In the genomic region with DNA sequence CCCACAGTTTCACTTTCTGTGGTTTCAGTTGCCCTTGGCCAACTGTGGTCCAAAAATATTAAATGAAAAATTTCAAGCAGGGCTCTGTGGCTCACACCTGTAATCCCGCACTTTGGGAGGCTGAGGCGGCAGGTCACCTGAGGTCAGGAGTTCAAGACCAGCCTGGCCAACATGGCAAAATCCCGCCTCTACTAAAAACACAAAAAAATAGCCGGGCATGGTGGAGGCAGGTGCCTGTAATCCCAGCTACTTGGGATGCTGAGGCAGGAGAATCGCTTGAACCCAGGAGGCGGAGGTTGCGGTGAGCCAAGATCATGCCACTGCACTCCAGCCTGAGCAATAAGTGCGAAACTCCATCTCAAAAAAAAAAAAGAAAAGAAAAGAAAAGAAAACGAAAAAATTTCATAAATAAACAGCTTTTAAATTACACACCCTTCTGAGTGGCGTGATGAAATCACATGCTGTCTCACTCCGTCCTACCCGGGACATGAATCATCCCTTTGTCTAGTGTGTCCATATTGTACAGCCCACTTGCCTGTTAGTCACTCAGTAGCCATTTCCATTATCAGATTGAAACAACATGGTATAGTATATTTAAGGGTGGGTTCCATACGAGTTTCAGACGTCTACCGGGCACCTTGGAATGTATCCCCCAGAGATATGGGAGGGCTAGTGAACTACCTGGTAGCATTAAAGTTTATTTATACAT, we compare ENCODE assay signal across 1 cellular context.
TF ChIP-seq lines count a peak whose summit lies in the region.

No MANE protein-coding gene starts in this region.

TF ChIP-seq in HEK293, 187 proteins besides CTCF, POLR2A, EP300 and RAD21 (continued from another document):
- TF ChIP-seq ZXDB (tag by site-specific recombination; IDR thresholded peaks at IDR 0.05) = 0 out of 2 replicates have a peak, but pooled peaks have one; percentile 16
- TF ChIP-seq PRDM1 (tag by site-specific recombination; IDR thresholded peaks at IDR 0.05) = peak; percentile 46
- TF ChIP-seq, protein P1, sequence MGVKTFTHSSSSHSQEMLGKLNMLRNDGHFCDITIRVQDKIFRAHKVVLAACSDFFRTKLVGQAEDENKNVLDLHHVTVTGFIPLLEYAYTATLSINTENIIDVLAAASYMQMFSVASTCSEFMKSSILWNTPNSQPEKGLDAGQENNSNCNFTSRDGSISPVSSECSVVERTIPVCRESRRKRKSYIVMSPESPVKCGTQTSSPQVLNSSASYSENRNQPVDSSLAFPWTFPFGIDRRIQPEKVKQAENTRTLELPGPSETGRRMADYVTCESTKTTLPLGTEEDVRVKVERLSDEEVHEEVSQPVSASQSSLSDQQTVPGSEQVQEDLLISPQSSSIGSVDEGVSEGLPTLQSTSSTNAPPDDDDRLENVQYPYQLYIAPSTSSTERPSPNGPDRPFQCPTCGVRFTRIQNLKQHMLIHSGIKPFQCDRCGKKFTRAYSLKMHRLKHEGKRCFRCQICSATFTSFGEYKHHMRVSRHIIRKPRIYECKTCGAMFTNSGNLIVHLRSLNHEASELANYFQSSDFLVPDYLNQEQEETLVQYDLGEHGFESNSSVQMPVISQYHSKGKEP (tag by site-specific recombination; IDR thresholded peaks at IDR 0.05) = no peak
- peak; percentile 74 for TF ChIP-seq ZNF629 (tag by site-specific recombination; IDR thresholded peaks at IDR 0.05)
- peak; percentile 72; the same call in 1 of the 2 replicates for TF ChIP-seq ZSCAN30 (tag by site-specific recombination; IDR thresholded peaks at IDR 0.05)
- peak; percentile 38; the same call in 1 of the 2 replicates for TF ChIP-seq KLF1 (tag by site-specific recombination; IDR thresholded peaks at IDR 0.05)
- TF ChIP-seq, protein P2, sequence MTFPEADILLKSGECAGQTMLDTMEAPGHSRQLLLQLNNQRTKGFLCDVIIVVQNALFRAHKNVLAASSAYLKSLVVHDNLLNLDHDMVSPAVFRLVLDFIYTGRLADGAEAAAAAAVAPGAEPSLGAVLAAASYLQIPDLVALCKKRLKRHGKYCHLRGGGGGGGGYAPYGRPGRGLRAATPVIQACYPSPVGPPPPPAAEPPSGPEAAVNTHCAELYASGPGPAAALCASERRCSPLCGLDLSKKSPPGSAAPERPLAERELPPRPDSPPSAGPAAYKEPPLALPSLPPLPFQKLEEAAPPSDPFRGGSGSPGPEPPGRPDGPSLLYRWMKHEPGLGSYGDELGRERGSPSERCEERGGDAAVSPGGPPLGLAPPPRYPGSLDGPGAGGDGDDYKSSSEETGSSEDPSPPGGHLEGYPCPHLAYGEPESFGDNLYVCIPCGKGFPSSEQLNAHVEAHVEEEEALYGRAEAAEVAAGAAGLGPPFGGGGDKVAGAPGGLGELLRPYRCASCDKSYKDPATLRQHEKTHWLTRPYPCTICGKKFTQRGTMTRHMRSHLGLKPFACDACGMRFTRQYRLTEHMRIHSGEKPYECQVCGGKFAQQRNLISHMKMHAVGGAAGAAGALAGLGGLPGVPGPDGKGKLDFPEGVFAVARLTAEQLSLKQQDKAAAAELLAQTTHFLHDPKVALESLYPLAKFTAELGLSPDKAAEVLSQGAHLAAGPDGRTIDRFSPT (tag by site-specific recombination; IDR thresholded peaks at IDR 0.05) = peak; percentile 61
- TF ChIP-seq MEIS1 (CRISPR knock-in tag; IDR thresholded peaks at IDR 0.05; ENCODE audit: borderline replicate concordance) = 0 out of 2 replicates have a peak, but pooled peaks have one; percentile 39
- TF ChIP-seq ZEB2 (tag by site-specific recombination; IDR thresholded peaks at IDR 0.05) = peak; percentile 64
- TF ChIP-seq KLF8 (tag by site-specific recombination; IDR thresholded peaks at IDR 0.05) = peak; percentile 65
- peak; percentile 49; the same call in 1 of the 2 replicates for TF ChIP-seq ZNF335 (tag by site-specific recombination; conservative IDR thresholded peaks at IDR 0.05)
- TF ChIP-seq, protein P3, sequence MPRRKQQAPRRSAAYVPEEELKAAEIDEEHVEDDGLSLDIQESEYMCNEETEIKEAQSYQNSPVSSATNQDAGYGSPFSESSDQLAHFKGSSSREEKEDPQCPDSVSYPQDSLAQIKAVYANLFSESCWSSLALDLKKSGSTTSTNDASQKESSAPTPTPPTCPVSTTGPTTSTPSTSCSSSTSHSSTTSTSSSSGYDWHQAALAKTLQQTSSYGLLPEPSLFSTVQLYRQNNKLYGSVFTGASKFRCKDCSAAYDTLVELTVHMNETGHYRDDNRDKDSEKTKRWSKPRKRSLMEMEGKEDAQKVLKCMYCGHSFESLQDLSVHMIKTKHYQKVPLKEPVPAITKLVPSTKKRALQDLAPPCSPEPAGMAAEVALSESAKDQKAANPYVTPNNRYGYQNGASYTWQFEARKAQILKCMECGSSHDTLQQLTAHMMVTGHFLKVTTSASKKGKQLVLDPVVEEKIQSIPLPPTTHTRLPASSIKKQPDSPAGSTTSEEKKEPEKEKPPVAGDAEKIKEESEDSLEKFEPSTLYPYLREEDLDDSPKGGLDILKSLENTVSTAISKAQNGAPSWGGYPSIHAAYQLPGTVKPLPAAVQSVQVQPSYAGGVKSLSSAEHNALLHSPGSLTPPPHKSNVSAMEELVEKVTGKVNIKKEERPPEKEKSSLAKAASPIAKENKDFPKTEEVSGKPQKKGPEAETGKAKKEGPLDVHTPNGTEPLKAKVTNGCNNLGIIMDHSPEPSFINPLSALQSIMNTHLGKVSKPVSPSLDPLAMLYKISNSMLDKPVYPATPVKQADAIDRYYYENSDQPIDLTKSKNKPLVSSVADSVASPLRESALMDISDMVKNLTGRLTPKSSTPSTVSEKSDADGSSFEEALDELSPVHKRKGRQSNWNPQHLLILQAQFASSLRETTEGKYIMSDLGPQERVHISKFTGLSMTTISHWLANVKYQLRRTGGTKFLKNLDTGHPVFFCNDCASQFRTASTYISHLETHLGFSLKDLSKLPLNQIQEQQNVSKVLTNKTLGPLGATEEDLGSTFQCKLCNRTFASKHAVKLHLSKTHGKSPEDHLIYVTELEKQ (tag by site-specific recombination; IDR thresholded peaks at IDR 0.05; ENCODE audit: borderline replicate concordance) = peak; percentile 25; the same call in 1 of the 2 replicates
- TF ChIP-seq ZSCAN23 (tag by site-specific recombination; IDR thresholded peaks at IDR 0.05) = 0 out of 2 replicates have a peak, but pooled peaks have one; percentile 14
- TF ChIP-seq, protein P4, sequence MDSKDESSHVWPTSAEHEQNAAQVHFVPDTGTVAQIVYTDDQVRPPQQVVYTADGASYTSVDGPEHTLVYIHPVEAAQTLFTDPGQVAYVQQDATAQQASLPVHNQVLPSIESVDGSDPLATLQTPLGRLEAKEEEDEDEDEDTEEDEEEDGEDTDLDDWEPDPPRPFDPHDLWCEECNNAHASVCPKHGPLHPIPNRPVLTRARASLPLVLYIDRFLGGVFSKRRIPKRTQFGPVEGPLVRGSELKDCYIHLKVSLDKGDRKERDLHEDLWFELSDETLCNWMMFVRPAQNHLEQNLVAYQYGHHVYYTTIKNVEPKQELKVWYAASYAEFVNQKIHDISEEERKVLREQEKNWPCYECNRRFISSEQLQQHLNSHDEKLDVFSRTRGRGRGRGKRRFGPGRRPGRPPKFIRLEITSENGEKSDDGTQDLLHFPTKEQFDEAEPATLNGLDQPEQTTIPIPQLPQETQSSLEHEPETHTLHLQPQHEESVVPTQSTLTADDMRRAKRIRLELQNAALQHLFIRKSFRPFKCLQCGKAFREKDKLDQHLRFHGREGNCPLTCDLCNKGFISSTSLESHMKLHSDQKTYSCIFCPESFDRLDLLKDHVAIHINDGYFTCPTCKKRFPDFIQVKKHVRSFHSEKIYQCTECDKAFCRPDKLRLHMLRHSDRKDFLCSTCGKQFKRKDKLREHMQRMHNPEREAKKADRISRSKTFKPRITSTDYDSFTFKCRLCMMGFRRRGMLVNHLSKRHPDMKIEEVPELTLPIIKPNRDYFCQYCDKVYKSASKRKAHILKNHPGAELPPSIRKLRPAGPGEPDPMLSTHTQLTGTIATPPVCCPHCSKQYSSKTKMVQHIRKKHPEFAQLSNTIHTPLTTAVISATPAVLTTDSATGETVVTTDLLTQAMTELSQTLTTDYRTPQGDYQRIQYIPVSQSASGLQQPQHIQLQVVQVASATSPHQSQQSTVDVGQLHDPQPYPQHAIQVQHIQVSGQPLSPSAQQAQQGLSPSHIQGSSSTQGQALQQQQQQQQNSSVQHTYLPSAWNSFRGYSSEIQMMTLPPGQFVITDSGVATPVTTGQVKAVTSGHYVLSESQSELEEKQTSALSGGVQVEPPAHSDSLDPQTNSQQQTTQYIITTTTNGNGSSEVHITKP (tag by site-specific recombination; IDR thresholded peaks at IDR 0.05) = peak; percentile 69
- TF ChIP-seq ZFHX2 (tag by site-specific recombination; conservative IDR thresholded peaks at IDR 0.05) = 0 out of 2 replicates have a peak, but pooled peaks have one; percentile 21
- no peak for TF ChIP-seq ZNF133 (tag by site-specific recombination; IDR thresholded peaks at IDR 0.05)
- no peak for TF ChIP-seq SP2 (tag by site-specific recombination; IDR thresholded peaks at IDR 0.05)
TF ChIP-seq in HEK293: peak in this region for 26.
